In the genomic region with DNA sequence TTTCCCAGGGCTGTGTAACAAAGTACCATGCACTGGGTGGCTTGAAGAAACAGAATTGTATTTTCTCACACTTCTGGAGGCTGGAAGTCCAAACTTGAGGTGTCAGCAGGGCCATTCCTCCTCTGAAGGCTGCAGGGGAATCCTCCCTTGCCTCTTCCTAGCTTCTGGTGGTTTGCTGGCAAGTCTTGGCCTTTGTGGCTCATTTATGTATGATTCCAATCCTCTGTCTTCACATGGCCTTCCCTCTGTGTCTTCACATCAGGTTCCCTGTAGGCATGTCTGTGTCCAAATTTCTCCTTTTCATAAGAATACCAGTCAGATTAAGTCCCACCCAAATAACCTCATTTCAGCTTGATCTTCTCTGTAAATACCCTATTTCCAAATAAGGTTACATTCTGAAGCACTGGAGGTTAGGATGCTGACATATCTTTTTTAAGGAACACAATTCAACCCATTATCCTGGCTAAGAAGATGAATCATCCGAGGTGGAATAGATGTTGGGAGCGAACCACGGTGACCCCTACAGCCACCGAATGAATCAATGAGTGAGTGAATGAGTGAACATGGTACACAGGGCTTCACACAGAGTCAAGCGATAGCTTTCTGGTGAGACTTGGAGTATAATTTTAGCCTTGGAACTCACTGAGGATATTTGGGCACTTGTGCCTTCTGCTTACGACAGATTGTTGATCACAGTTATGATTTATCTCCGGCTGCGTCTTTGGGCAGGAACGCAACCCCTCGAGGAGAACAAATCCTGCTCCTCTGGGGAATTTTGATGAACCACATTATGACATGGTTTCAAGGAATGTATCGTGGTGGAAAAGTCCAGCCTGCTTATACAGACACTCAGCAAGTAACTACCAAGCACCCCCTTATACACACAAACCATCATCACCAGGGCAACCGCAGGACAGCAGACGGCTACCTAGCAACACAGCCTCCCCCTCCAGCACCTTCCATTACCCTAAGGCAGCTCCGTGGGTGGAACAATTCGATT, we compare ENCODE assay signal across 11 cellular contexts. TPM values are rescaled to one million over a fixed set of nuclear protein-coding genes. Genes with fewer than 3 reads are reported as not detected.
DNase-seq lines count a peak whose midpoint lies in the region; ATAC-seq and TF ChIP-seq lines count a peak whose summit lies in the region.
"Had no signal": no experiment of that assay in that cellular context is flagged by ENCODE, and none has a peak within 500 bp of the region (broad histone marks: within the 10 kb centered on the region; RNA-seq: fewer than 3 reads in every experiment).

No MANE protein-coding gene starts in this region.

- H3K4me1 ChIP-seq in RWPE2 (ENCODE audit: insufficient read depth, poor library complexity, severe bottlenecking) (peaks cover 40% of the 10 kb centered on the region), prostate gland (replicated peaks) (peaks cover 8% of the 10 kb centered on the region)

- WGBS in prostate gland = 64% methylated on average over 15 of the region's 15 CpGs

- H3K27me3 ChIP-seq in RWPE2 (ENCODE audit: insufficient read depth, poor library complexity, severe bottlenecking) (no peaks in the 10 kb centered on the region), prostate gland (replicated peaks; ENCODE audit: insufficient read depth) (no peaks in the 10 kb centered on the region)

- H3K27me3 Mint-ChIP-seq in activated CD4-positive, alpha-beta T cell treated with anti-CD3 and anti-CD28 coated beads, Interleukin-2, amount 10 ng/mL, durations not matched to agents 24 days and 14 days = peaks cover 9% of the 10 kb centered on the region
- H3K27me3 Mint-ChIP-seq: activated naive CD4-positive, alpha-beta T cell treated with anti-CD3 and anti-CD28 coated beads, Interleukin-2, amount 50 U/mL, for 24 hours had no signal

- TF ChIP-seq POLR2A in prostate gland (IDR thresholded peaks at IDR 0.05) = no peak

- no peaks in the 10 kb centered on the region for H3K36me3 Mint-ChIP-seq in activated CD4-positive, alpha-beta T cell treated with anti-CD3 and anti-CD28 coated beads, Interleukin-2, amount 10 ng/mL, durations not matched to agents 24 days and 14 days (ENCODE audit: low read depth)
- H3K36me3 Mint-ChIP-seq: activated naive CD4-positive, alpha-beta T cell treated with anti-CD3 and anti-CD28 coated beads, Interleukin-2, amount 50 U/mL, for 24 hours; memory B cell had no signal

- no peak overlapping the region for H3K4me3 Mint-ChIP-seq in activated CD4-positive, alpha-beta T cell treated with anti-CD3 and anti-CD28 coated beads, Interleukin-2, amount 10 ng/mL, durations not matched to agents 24 days and 14 days
- H3K4me3 Mint-ChIP-seq: activated naive CD4-positive, alpha-beta T cell treated with anti-CD3 and anti-CD28 coated beads, Interleukin-2, amount 50 U/mL, for 24 hours; memory B cell had no signal

- peak overlapping the region; percentile 98 for H3K27ac ChIP-seq in RWPE2 (ENCODE audit: poor library complexity, severe bottlenecking)
- peak overlapping the region; percentile 39 to 57 for H3K27ac ChIP-seq in prostate gland
- H3K27ac ChIP-seq: KMS-11 had no signal

- TF ChIP-seq CTCF in RWPE2 (IDR thresholded peaks at IDR 0.05; ENCODE audit: poor library complexity, severe bottlenecking) = no peak
- no peak for TF ChIP-seq CTCF in prostate gland (IDR thresholded peaks at IDR 0.05)

- H3K36me3 ChIP-seq in RWPE2 (ENCODE audit: low read depth) (no peaks in the 10 kb centered on the region), prostate gland (no peaks in the 10 kb centered on the region)

- DNase-seq in Caki2 (ENCODE audit: low read depth) (peak; percentile 73), RWPE2 (ENCODE audit: low spot score) (peak; percentile 92), fibroblast of gingiva (ENCODE audit: low read depth) (peak; percentile 99), prostate gland (ENCODE audit: low spot score) (no peak), NCI-H510A treated with DMSO at 0.1 percent for 48 hours (lab: John Stamatoyannopoulos, UW) (no peak)
- DNase-seq in activated CD8-positive, alpha-beta memory T cell treated with anti-CD3 and anti-CD28 coated beads for 24 hours = no peak
- DNase-seq in activated CD4-positive, alpha-beta T cell treated with anti-CD3 and anti-CD28 coated beads, Interleukin-2, amount 10 ng/mL, durations not matched to agents 24 days and 14 days = no peak

- ATAC-seq in RWPE2 (ENCODE audit: low read depth) = peak; percentile 72
- ATAC-seq in HG03342 (IDR thresholded peaks at IDR 0.05; ENCODE audit: unreplicated experiment) = no peak

- intact Hi-C loops in prostate gland (cut with DNase I) = no loop called here
- intact Hi-C loops in activated CD4-positive, alpha-beta T cell treated with anti-CD3 and anti-CD28 coated beads, Interleukin-2, amount 10 ng/mL, durations not matched to agents 24 days and 14 days (cut with micrococcal nuclease) = no loop called here

- no peaks in the 10 kb centered on the region for H3K9me3 Mint-ChIP-seq in activated CD4-positive, alpha-beta T cell treated with anti-CD3 and anti-CD28 coated beads, Interleukin-2, amount 10 ng/mL, durations not matched to agents 24 days and 14 days
- H3K9me3 Mint-ChIP-seq: activated naive CD4-positive, alpha-beta T cell treated with anti-CD3 and anti-CD28 coated beads, Interleukin-2, amount 50 U/mL, for 24 hours had no signal

- H3K27ac Mint-ChIP-seq in activated CD4-positive, alpha-beta T cell treated with anti-CD3 and anti-CD28 coated beads, Interleukin-2, amount 10 ng/mL, durations not matched to agents 24 days and 14 days = no peak overlapping the region
- H3K27ac Mint-ChIP-seq: activated naive CD4-positive, alpha-beta T cell treated with anti-CD3 and anti-CD28 coated beads, Interleukin-2, amount 50 U/mL, for 24 hours; memory B cell had no signal

- peaks cover 4% of the 10 kb centered on the region for H3K4me1 Mint-ChIP-seq in activated CD4-positive, alpha-beta T cell treated with anti-CD3 and anti-CD28 coated beads, Interleukin-2, amount 10 ng/mL, durations not matched to agents 24 days and 14 days
- H3K4me1 Mint-ChIP-seq: memory B cell had no signal

- in situ Hi-C loops in Caki2 (cut with HindIII; ENCODE audit: low pct_unique_long_range_greater_than_20kb, low sequenced_read_pairs) = no loop called here

- H3K4me3 ChIP-seq in RWPE2 (ENCODE audit: severe bottlenecking) (no peak overlapping the region), prostate gland (no peak overlapping the region)

- H3K9me3 ChIP-seq in RWPE2 (ENCODE audit: severe bottlenecking) (no peaks in the 10 kb centered on the region), prostate gland (no peaks in the 10 kb centered on the region)

RNA-seq across cellular contexts. Expression of a gene that starts 34.3 kb away (rescaled TPM):
- total RNA-seq in Caki2 (2014; rRNA removed; shearing (Covaris generic); ENCODE audit: low replicate concordance) = 54.2 and 69.9 TPM in 2 replicates
- 100 to 1,000 TPM in 1 of 2 donors, 10 to 100 TPM in 1; 13.1 to 285 TPM for total RNA-seq in prostate gland
- 501 and 510 TPM in 2 replicates for total RNA-seq in activated CD4-positive, alpha-beta T cell treated with anti-CD3 and anti-CD28 coated beads, Interleukin-2, amount 10 ng/mL, durations not matched to agents 24 days and 14 days

Comparison
In these comparisons a context has a peak if more than half of its experiments do, and no peak if none do; other contexts are left out.
1. DNase-seq: peak in Caki2 (single experiment), RWPE2 (single experiment) and fibroblast of gingiva (single experiment); none in prostate gland (single experiment), activated CD8-positive, alpha-beta memory T cell treated with anti-CD3 and anti-CD28 coated beads for 24 hours (single experiment), activated CD4-positive, alpha-beta T cell treated with anti-CD3 and anti-CD28 coated beads, Interleukin-2, amount 10 ng/mL, durations not matched to agents 24 days and 14 days (single experiment) and NCI-H510A treated with DMSO at 0.1 percent for 48 hours (single experiment).